Comparison of ENCODE assay signal across 19 cellular contexts in genomic region chr6:81126150-81126549, GRCh38.
DNase-seq lines count a peak whose midpoint lies in the region; ATAC-seq and TF ChIP-seq lines count a peak whose summit lies in the region.
"Had no signal": no experiment of that assay in that cellular context is flagged by ENCODE, and none has a peak within 500 bp of the region (broad histone marks: within the 10 kb centered on the region; RNA-seq: fewer than 3 reads in every experiment).

No MANE protein-coding gene starts in this region.

- H3K27ac Mint-ChIP-seq in stimulated activated naive CD8-positive, alpha-beta T cell treated with anti-CD3 and anti-CD28 coated beads, Interleukin-15, amount 100 ng/mL, for 72 hours, result no peak overlapping the region
- H3K27ac Mint-ChIP-seq: CD4-positive, CD25-positive, alpha-beta regulatory T cell had no signal

- TF ChIP-seq CTCF in astrocyte of the spinal cord (IDR thresholded peaks at IDR 0.05; ENCODE audit: low read depth, low read length) (no peak), foreskin fibroblast (IDR thresholded peaks at IDR 0.05; ENCODE audit: low read depth, low read length) (no peak), smooth muscle cell (IDR thresholded peaks at IDR 0.05; ENCODE audit: borderline replicate concordance, insufficient read depth, poor library complexity, severe bottlenecking) (no peak), left lung (IDR thresholded peaks at IDR 0.05) (no peak)

- no peaks in the 10 kb centered on the region for H3K4me1 ChIP-seq in GM23248 (ENCODE audit: insufficient read depth)
- no peaks in the 10 kb centered on the region for H3K4me1 ChIP-seq in smooth muscle cell (ENCODE audit: low read depth)
- H3K4me1 ChIP-seq in left lung, result no peaks in the 10 kb centered on the region

- no peak overlapping the region for H3K4me3 ChIP-seq in GM23248
- no peak overlapping the region for H3K4me3 ChIP-seq in astrocyte of the spinal cord (ENCODE audit: low read depth, low read length)
- peak overlapping the region in 1 of 2 donors; percentile 3 for H3K4me3 ChIP-seq in foreskin fibroblast (ENCODE audit: low read depth in 1 of 2, low read length in 2 of 2)
- no peak overlapping the region for H3K4me3 ChIP-seq in smooth muscle cell
- H3K4me3 ChIP-seq in left lung, result no peak overlapping the region

- H2AFZ ChIP-seq in GM23248 (no peak overlapping the region), smooth muscle cell (ENCODE audit: low read depth) (no peak overlapping the region)

- in situ Hi-C loops in GM23248 (cut with MboI) (no loop called here), astrocyte of the spinal cord (cut with HindIII; ENCODE audit: low sequenced_read_pairs) (no loop called here)

- H3K4me2 ChIP-seq in GM23248 (ENCODE audit: unreplicated experiment) (peak overlapping the region; percentile 21), smooth muscle cell (no peak overlapping the region)

- H3F3A ChIP-seq in GM23248 (ENCODE audit: insufficient read depth), result no peaks in the 10 kb centered on the region
- H3F3A ChIP-seq in smooth muscle cell (ENCODE audit: low read depth), result no peaks in the 10 kb centered on the region

- H3K9me3 Mint-ChIP-seq in stimulated activated naive CD8-positive, alpha-beta T cell treated with anti-CD3 and anti-CD28 coated beads, Interleukin-15, amount 100 ng/mL, for 72 hours, result no peaks in the 10 kb centered on the region

- H3K27me3 ChIP-seq in GM23248 (replicated peaks; ENCODE audit: insufficient read depth) (no peaks in the 10 kb centered on the region), smooth muscle cell (ENCODE audit: low read depth) (no peaks in the 10 kb centered on the region), left lung (no peaks in the 10 kb centered on the region)

- H3K79me2 ChIP-seq in GM23248 (ENCODE audit: insufficient read depth) (no peaks in the 10 kb centered on the region), smooth muscle cell (ENCODE audit: low read depth) (no peaks in the 10 kb centered on the region)

- no peak overlapping the region for H3K4me3 Mint-ChIP-seq in stimulated activated naive CD8-positive, alpha-beta T cell treated with anti-CD3 and anti-CD28 coated beads, Interleukin-15, amount 100 ng/mL, for 72 hours
- H3K4me3 Mint-ChIP-seq: CD4-positive, CD25-positive, alpha-beta regulatory T cell had no signal

- H3K27me3 Mint-ChIP-seq in stimulated activated naive CD8-positive, alpha-beta T cell treated with anti-CD3 and anti-CD28 coated beads, Interleukin-15, amount 100 ng/mL, for 72 hours, result no peaks in the 10 kb centered on the region
- H3K27me3 Mint-ChIP-seq: CD4-positive, CD25-positive, alpha-beta regulatory T cell had no signal

- WGBS in GM23248 (ENCODE audit: low coverage in 1 of 2, low lambda C conversion rate in 2 of 2, missing lambda C conversion rate in 2 of 2), 2 experiments, result 6 to 10% methylated on average over 2 of the region's 2 CpGs
- 61% methylated on average over 2 of the region's 2 CpGs for WGBS in smooth muscle cell (ENCODE audit: low lambda C conversion rate)

- H3K36me3 ChIP-seq in GM23248 (ENCODE audit: low read depth) (no peaks in the 10 kb centered on the region), smooth muscle cell (ENCODE audit: low read depth) (no peaks in the 10 kb centered on the region), left lung (no peaks in the 10 kb centered on the region)

- no peak overlapping the region for H3K27ac ChIP-seq in GM23248
- H3K27ac ChIP-seq in smooth muscle cell (ENCODE audit: low read depth), result no peak overlapping the region
- H3K27ac ChIP-seq in left lung, result no peak overlapping the region

- H3K4me1 Mint-ChIP-seq in stimulated activated naive CD8-positive, alpha-beta T cell treated with anti-CD3 and anti-CD28 coated beads, Interleukin-15, amount 100 ng/mL, for 72 hours, result no peaks in the 10 kb centered on the region
- H3K4me1 Mint-ChIP-seq: CD4-positive, CD25-positive, alpha-beta regulatory T cell had no signal

- no peak overlapping the region for H3K9ac ChIP-seq in GM23248
- H3K9ac ChIP-seq in smooth muscle cell (ENCODE audit: low read depth), result no peak overlapping the region

- no peaks in the 10 kb centered on the region for H3K9me3 ChIP-seq in GM23248 (ENCODE audit: low read depth)
- no peaks in the 10 kb centered on the region for H3K9me3 ChIP-seq in smooth muscle cell (replicated peaks; ENCODE audit: low read depth)
- H3K9me3 ChIP-seq in left lung, result no peaks in the 10 kb centered on the region

- intact Hi-C loops in left lung (cut with DNase I), result no loop called here

- no peaks in the 10 kb centered on the region for H3K9me2 ChIP-seq in GM23248 (ENCODE audit: insufficient read depth)

- DNase-seq in AG08395 (ENCODE audit: low spot score) (peak; percentile 60), GM23248 (peak; percentile 39), astrocyte of the spinal cord (ENCODE audit: low read depth, low spot score) (peak; percentile 14), foreskin fibroblast (peak; percentile 39 to 71), NCI-H128 (lab: John Stamatoyannopoulos, UW; ENCODE audit: unreplicated experiment) (no peak), smooth muscle cell (lab: John Stamatoyannopoulos, UW; ENCODE audit: unreplicated experiment) (no peak), left lung (no peak)
- no peak for DNase-seq in stimulated activated naive CD8-positive, alpha-beta T cell treated with anti-CD3 and anti-CD28 coated beads, Interleukin-15, amount 100 ng/mL, for 72 hours
- DNase-seq: 8988T; AML-193; Calu3; CD4-positive, CD25-positive, alpha-beta regulatory T cell; GOT3; MM.1S; NCI-H1105; NCI-H187 treated with DMSO at 0.1 percent for 48 hours; NCI-H2171; NCI-H446 treated with DMSO at 0.1 percent for 48 hours; NCI-H748 treated with DMSO at 0.1 percent for 48 hours had no signal

- H4K20me1 ChIP-seq in GM23248 (ENCODE audit: insufficient read depth), result no peaks in the 10 kb centered on the region
- H4K20me1 ChIP-seq in smooth muscle cell (ENCODE audit: low read depth), result no peaks in the 10 kb centered on the region

- no peak for ATAC-seq in stimulated activated naive CD8-positive, alpha-beta T cell treated with anti-CD3 and anti-CD28 coated beads, Interleukin-15, amount 100 ng/mL, for 72 hours
- no peak for ATAC-seq in left lung

Comparison
In these comparisons a context has a peak if more than half of its experiments do, and no peak if none do; other contexts are left out.
1. DNase-seq: peak in AG08395 (single experiment), GM23248 (single experiment), astrocyte of the spinal cord (single experiment) and foreskin fibroblast (2 of 2); none in stimulated activated naive CD8-positive, alpha-beta T cell treated with anti-CD3 and anti-CD28 coated beads, Interleukin-15, amount 100 ng/mL, for 72 hours (0 of 2), NCI-H128 (single experiment), smooth muscle cell (single experiment) and left lung (0 of 2).